13 cellular contexts compared by ENCODE assay signal in the genomic region with DNA sequence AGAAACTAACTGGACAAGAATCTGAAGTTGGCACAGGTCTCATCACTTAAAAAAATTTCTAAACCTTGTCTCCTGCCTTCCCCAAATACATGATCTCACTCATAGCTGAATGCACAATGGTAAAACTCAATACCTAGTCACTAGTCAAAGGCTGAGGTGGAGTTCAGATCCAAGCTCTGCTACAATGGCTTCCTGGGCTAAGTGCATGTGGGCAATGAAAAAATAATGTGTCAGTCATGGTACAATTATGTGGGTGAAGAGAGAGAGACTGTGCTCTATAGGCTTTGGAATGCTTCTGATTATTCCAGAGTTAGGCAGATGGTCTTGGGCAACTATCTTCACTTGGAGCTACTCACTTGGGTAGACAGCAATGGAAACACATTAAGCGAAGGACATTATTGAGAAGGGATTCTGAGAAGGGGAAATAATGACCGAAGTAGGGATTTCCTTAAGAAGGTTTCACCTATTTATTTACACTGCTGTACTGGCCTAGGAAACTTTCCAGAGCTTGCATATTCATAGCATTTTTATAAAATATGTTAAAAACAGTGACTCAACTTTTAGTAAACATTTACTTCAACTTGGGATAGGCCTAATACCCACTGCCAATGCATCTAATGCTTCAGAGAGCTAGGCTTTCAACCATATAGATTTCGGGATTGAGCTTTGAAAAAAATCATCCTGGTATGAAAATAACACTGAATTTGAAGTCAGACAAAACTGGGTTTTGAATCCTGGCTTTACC. TPM values are rescaled to one million over a fixed set of nuclear protein-coding genes. Genes with fewer than 3 reads are reported as not detected.
DNase-seq lines count a peak whose midpoint lies in the region; ATAC-seq and TF ChIP-seq lines count a peak whose summit lies in the region.
"Had no signal": no experiment of that assay in that cellular context is flagged by ENCODE, and none has a peak within 500 bp of the region (broad histone marks: within the 10 kb centered on the region; RNA-seq: fewer than 3 reads in every experiment).

No MANE protein-coding gene starts in this region.

- no peaks in the 10 kb centered on the region for H3K9me3 ChIP-seq in osteoblast (ENCODE audit: low read depth, low read length)
- H3K9me3 ChIP-seq: ascending aorta, prostate gland had no signal

- peaks cover 30% of the 10 kb centered on the region for H3K4me1 ChIP-seq in osteoblast (ENCODE audit: insufficient read depth, low read length)

- peak overlapping the region; percentile 57 for H3K27ac ChIP-seq in osteoblast (ENCODE audit: low read depth, low read length)

- H3K4me3 Mint-ChIP-seq in Calu3 (ENCODE audit: low read depth, unreplicated experiment): no peak overlapping the region
- H3K4me3 Mint-ChIP-seq in activated CD4-positive, alpha-beta T cell treated with anti-CD3 and anti-CD28 coated beads for 36 hours: no peak overlapping the region
- H3K4me3 Mint-ChIP-seq: memory B cell had no signal

- no peaks in the 10 kb centered on the region for H3K9me3 Mint-ChIP-seq in Calu3 (ENCODE audit: low read depth, unreplicated experiment)
- H3K9me3 Mint-ChIP-seq in activated CD4-positive, alpha-beta T cell treated with anti-CD3 and anti-CD28 coated beads for 36 hours (ENCODE audit: low read depth): no peaks in the 10 kb centered on the region
- H3K9me3 Mint-ChIP-seq: memory B cell had no signal

- intact Hi-C loops in Calu3 (cut with micrococcal nuclease; ENCODE audit: unreplicated experiment) (no loop called here), lower leg skin (cut with DNase I; ENCODE audit: low total_unique reads) (no loop called here)
- intact Hi-C loops in activated CD4-positive, alpha-beta T cell treated with anti-CD3 and anti-CD28 coated beads for 36 hours (cut with DNase I, micrococcal nuclease): no loop called here

- no peak for DNase-seq in Calu3
- DNase-seq in NCI-H226: peak; percentile 87
- peak; percentile 30 for DNase-seq in dedifferentiated amniotic fluid mesenchymal stem cell (ENCODE audit: extremely low spot score)
- peak; percentile 71 for DNase-seq in osteoblast (ENCODE audit: insufficient read length, low spot score, missing footprints)
- DNase-seq in lower leg skin (ENCODE audit: low spot score in 2 of 2): no peak
- DNase-seq in activated CD4-positive, alpha-beta T cell treated with anti-CD3 and anti-CD28 coated beads for 1 hour: no peak
- no peak for DNase-seq in activated CD4-positive, alpha-beta T cell treated with anti-CD3 and anti-CD28 coated beads for 36 hours
- DNase-seq: activated CD8-positive, alpha-beta memory T cell treated with anti-CD3 and anti-CD28 coated beads, Interleukin-2, amount 50 U/mL, for 48 hours; T1000 had no signal

- CTCF ChIA-PET in Calu3 (lab: Charles Lee): interaction anchor here (0.6 to 4.1 kb wide), 7 partner anchors 8 to 161 kb away, joined by 3 to 22 read pairs (median 3); no protein-coding TSS in a partner anchor
- CTCF ChIA-PET in activated CD4-positive, alpha-beta T cell treated with anti-CD3 and anti-CD28 coated beads for 36 hours (lab: Charles Lee): interaction anchor here (0.5 to 1.1 kb wide), 4 partner anchors 15 to 145 kb away, joined by 3 read pairs; no protein-coding TSS in a partner anchor

- H3K4me3 ChIP-seq in osteoblast (ENCODE audit: insufficient read depth, low read length) (no peak overlapping the region), lower leg skin (ENCODE audit: low read depth, poor library complexity, severe bottlenecking) (no peak overlapping the region)
- H3K4me3 ChIP-seq: ascending aorta, prostate gland had no signal

- H3K79me2 ChIP-seq in osteoblast (ENCODE audit: insufficient read depth, low read length): peaks cover 8% of the 10 kb centered on the region

- POLR2A ChIA-PET in activated CD4-positive, alpha-beta T cell treated with anti-CD3 and anti-CD28 coated beads for 36 hours (lab: Charles Lee): no interaction called here

- TF ChIP-seq CTCF in Calu3 (IDR thresholded peaks at IDR 0.05; ENCODE audit: unreplicated experiment) (no peak), osteoblast (IDR thresholded peaks at IDR 0.05; ENCODE audit: extremely low read depth, low read depth, low read length) (no peak), lower leg skin (IDR thresholded peaks at IDR 0.05) (no peak)

- H3K27me3 Mint-ChIP-seq in Calu3 (ENCODE audit: unreplicated experiment): no peaks in the 10 kb centered on the region
- H3K27me3 Mint-ChIP-seq in activated CD4-positive, alpha-beta T cell treated with anti-CD3 and anti-CD28 coated beads for 36 hours: no peaks in the 10 kb centered on the region
- H3K27me3 Mint-ChIP-seq: memory B cell had no signal

- no peaks in the 10 kb centered on the region for H4K20me1 ChIP-seq in osteoblast (ENCODE audit: insufficient read depth, low read length)

- peaks cover 11% of the 10 kb centered on the region for H3K36me3 Mint-ChIP-seq in Calu3 (ENCODE audit: insufficient read depth, unreplicated experiment)
- H3K36me3 Mint-ChIP-seq in activated CD4-positive, alpha-beta T cell treated with anti-CD3 and anti-CD28 coated beads for 36 hours (ENCODE audit: low read depth): peaks cover 2% of the 10 kb centered on the region

- peaks cover 4% of the 10 kb centered on the region for H3K36me3 ChIP-seq in osteoblast (ENCODE audit: insufficient read depth, low read length)
- H3K36me3 ChIP-seq: prostate gland had no signal

- BruUV-seq in Calu3 (replicated peaks; lab: Mats Ljungman, UMichigan): no TSS peak

- H3K27ac Mint-ChIP-seq in Calu3 (ENCODE audit: unreplicated experiment): peak overlapping the region; percentile 43
- no peak overlapping the region for H3K27ac Mint-ChIP-seq in activated CD4-positive, alpha-beta T cell treated with anti-CD3 and anti-CD28 coated beads for 36 hours
- H3K27ac Mint-ChIP-seq: memory B cell had no signal

- WGBS in lower leg skin, 2 donors: 94 to 96% methylated on average over 3 of the region's 3 CpGs

- H2AFZ ChIP-seq in osteoblast (ENCODE audit: low read length): no peak overlapping the region

- no peak for ATAC-seq in activated CD4-positive, CD25-positive, alpha-beta regulatory T cell treated with anti-CD3 and anti-CD28 coated beads, Interleukin-2, amount 50 U/mL, for 24 hours
- no peak for ATAC-seq in activated CD4-positive, alpha-beta T cell treated with anti-CD3 and anti-CD28 coated beads for 36 hours

- peak overlapping the region; percentile 50 for H3K4me2 ChIP-seq in osteoblast (ENCODE audit: insufficient read depth, low read length)

- no peaks in the 10 kb centered on the region for H3K27me3 ChIP-seq in osteoblast (ENCODE audit: insufficient read depth, low read length)
- H3K27me3 ChIP-seq: ascending aorta had no signal

- TF ChIP-seq POLR2A in lower leg skin (IDR thresholded peaks at IDR 0.05): no peak

- H3K4me1 Mint-ChIP-seq in Calu3 (ENCODE audit: low read depth, unreplicated experiment): peaks cover 60% of the 10 kb centered on the region
- peaks cover 4% of the 10 kb centered on the region for H3K4me1 Mint-ChIP-seq in activated CD4-positive, alpha-beta T cell treated with anti-CD3 and anti-CD28 coated beads for 36 hours

RNA-seq across cellular contexts. Expression of gene PLXND1, which starts 58.7 kb away (rescaled TPM):
- 16.3 and 22.0 TPM in 2 replicates for total RNA-seq in Calu3 (2022)
- total RNA-seq in osteoblast: 126 and 134 TPM in 2 replicates
- 10 to 100 TPM; 24.0 to 42.6 (median 30.3) TPM for total RNA-seq in lower leg skin
- total RNA-seq in activated CD4-positive, alpha-beta T cell treated with anti-CD3 and anti-CD28 coated beads for 36 hours: 1 to 10 TPM; 3.1 to 4.6 TPM

Comparison
In these comparisons a context has a peak if more than half of its experiments do, and no peak if none do; other contexts are left out.
1. DNase-seq: peak in NCI-H226 (single experiment), dedifferentiated amniotic fluid mesenchymal stem cell (single experiment) and osteoblast (single experiment); none in Calu3 (single experiment), lower leg skin (0 of 2), activated CD4-positive, alpha-beta T cell treated with anti-CD3 and anti-CD28 coated beads for 1 hour (single experiment) and activated CD4-positive, alpha-beta T cell treated with anti-CD3 and anti-CD28 coated beads for 36 hours (single experiment).